ENCODE assay signal across 1 cellular context in genomic region chr3:32177702-32178198, GRCh38.
TF ChIP-seq lines count a peak whose summit lies in the region.

No MANE protein-coding gene starts in this region.

TF ChIP-seq in K562, 482 proteins besides CTCF, POLR2A, EP300 and RAD21 (continued from another document):
- TF ChIP-seq E4F1 (CRISPR knock-in tag; IDR thresholded peaks at IDR 0.05; ENCODE audit: borderline replicate concordance): no peak
- no peak for TF ChIP-seq TRIM28 (IDR thresholded peaks at IDR 0.05)
- TF ChIP-seq E2F3 (CRISPR knock-in tag; IDR thresholded peaks at IDR 0.05): no peak
- TF ChIP-seq ZNF707 (CRISPR knock-in tag; conservative IDR thresholded peaks at IDR 0.05): no peak
- TF ChIP-seq CHD2 (IDR thresholded peaks at IDR 0.05; ENCODE audit: low read depth, low read length): no peak
- no peak for TF ChIP-seq SAFB2 (IDR thresholded peaks at IDR 0.05; ENCODE audit: borderline replicate concordance, low read depth, low read length, severe bottlenecking)
- no peak for TF ChIP-seq CBX8 (IDR thresholded peaks at IDR 0.05; ENCODE audit: borderline replicate concordance, extremely low read depth, low read depth, low read length, poor library complexity, severe bottlenecking)
- no peak for TF ChIP-seq ATF7 (IDR thresholded peaks at IDR 0.05)
- TF ChIP-seq ZNF184 (CRISPR knock-in tag; IDR thresholded peaks at IDR 0.05): no peak
- no peak for TF ChIP-seq ZNF197 (CRISPR knock-in tag; IDR thresholded peaks at IDR 0.05; ENCODE audit: low read depth)
- TF ChIP-seq, protein P1, sequence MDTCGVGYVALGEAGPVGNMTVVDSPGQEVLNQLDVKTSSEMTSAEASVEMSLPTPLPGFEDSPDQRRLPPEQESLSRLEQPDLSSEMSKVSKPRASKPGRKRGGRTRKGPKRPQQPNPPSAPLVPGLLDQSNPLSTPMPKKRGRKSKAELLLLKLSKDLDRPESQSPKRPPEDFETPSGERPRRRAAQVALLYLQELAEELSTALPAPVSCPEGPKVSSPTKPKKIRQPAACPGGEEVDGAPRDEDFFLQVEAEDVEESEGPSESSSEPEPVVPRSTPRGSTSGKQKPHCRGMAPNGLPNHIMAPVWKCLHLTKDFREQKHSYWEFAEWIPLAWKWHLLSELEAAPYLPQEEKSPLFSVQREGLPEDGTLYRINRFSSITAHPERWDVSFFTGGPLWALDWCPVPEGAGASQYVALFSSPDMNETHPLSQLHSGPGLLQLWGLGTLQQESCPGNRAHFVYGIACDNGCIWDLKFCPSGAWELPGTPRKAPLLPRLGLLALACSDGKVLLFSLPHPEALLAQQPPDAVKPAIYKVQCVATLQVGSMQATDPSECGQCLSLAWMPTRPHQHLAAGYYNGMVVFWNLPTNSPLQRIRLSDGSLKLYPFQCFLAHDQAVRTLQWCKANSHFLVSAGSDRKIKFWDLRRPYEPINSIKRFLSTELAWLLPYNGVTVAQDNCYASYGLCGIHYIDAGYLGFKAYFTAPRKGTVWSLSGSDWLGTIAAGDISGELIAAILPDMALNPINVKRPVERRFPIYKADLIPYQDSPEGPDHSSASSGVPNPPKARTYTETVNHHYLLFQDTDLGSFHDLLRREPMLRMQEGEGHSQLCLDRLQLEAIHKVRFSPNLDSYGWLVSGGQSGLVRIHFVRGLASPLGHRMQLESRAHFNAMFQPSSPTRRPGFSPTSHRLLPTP (IDR thresholded peaks at IDR 0.05; ENCODE audit: borderline replicate concordance, extremely low read depth, insufficient read length): no peak
- TF ChIP-seq SMARCB1 (IDR thresholded peaks at IDR 0.05; ENCODE audit: insufficient read length, low read depth): no peak
- 0 out of 2 replicates have a peak, but pooled peaks have one; percentile 44 for TF ChIP-seq ETV1 (tag; conservative IDR thresholded peaks at IDR 0.05; ENCODE audit: low read depth)
- no peak for TF ChIP-seq ZC3H11A (IDR thresholded peaks at IDR 0.05; ENCODE audit: low read depth, low read length)
- no peak for TF ChIP-seq PURB (CRISPR knock-in tag; IDR thresholded peaks at IDR 0.05; ENCODE audit: low read depth)
- TF ChIP-seq POLR2AphosphoS2 (IDR thresholded peaks at IDR 0.05; ENCODE audit: low read length): no peak
- no peak for TF ChIP-seq PYGO2 (tag; IDR thresholded peaks at IDR 0.05)
- TF ChIP-seq MAFG (tag; conservative IDR thresholded peaks at IDR 0.05): peak; percentile 90
- peak; percentile 57 for TF ChIP-seq BHLHE40 (IDR thresholded peaks at IDR 0.05; ENCODE audit: low read length)
- TF ChIP-seq MED1 (CRISPR knock-in tag; IDR thresholded peaks at IDR 0.05; ENCODE audit: borderline replicate concordance): no peak
- TF ChIP-seq CLOCK (CRISPR knock-in tag; IDR thresholded peaks at IDR 0.05; ENCODE audit: borderline replicate concordance): no peak
- no peak for TF ChIP-seq SAP30 (IDR thresholded peaks at IDR 0.05; ENCODE audit: borderline replicate concordance, insufficient read depth, low read depth, low read length, poor library complexity, severe bottlenecking)
- TF ChIP-seq RBM34 (IDR thresholded peaks at IDR 0.05; ENCODE audit: borderline replicate concordance, insufficient read depth, low read length): no peak
- TF ChIP-seq ZNF143 (CRISPR knock-in tag; IDR thresholded peaks at IDR 0.05): no peak
- no peak for TF ChIP-seq FOXP4 (CRISPR knock-in tag; IDR thresholded peaks at IDR 0.05; ENCODE audit: borderline replicate concordance)
- no peak for TF ChIP-seq POLR2AphosphoS5 (IDR thresholded peaks at IDR 0.05; ENCODE audit: control insufficient read depth, insufficient read depth, low read depth, low read length)
- TF ChIP-seq, protein P2, sequence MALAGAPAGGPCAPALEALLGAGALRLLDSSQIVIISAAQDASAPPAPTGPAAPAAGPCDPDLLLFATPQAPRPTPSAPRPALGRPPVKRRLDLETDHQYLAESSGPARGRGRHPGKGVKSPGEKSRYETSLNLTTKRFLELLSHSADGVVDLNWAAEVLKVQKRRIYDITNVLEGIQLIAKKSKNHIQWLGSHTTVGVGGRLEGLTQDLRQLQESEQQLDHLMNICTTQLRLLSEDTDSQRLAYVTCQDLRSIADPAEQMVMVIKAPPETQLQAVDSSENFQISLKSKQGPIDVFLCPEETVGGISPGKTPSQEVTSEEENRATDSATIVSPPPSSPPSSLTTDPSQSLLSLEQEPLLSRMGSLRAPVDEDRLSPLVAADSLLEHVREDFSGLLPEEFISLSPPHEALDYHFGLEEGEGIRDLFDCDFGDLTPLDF (CRISPR knock-in tag; IDR thresholded peaks at IDR 0.05): no peak
- TF ChIP-seq ZNF316 (IDR thresholded peaks at IDR 0.05): peak; percentile 82
- TF ChIP-seq SIN3A (IDR thresholded peaks at IDR 0.05; ENCODE audit: borderline replicate concordance in 2 of 2, control insufficient read depth in 1 of 2, low read depth in 2 of 2, low read length in 2 of 2): no peak
- no peak for TF ChIP-seq AFF1 (IDR thresholded peaks at IDR 0.05; ENCODE audit: low read depth in 1 of 2, partially characterized antibody in 2 of 2)
- no peak for TF ChIP-seq HCFC1 (IDR thresholded peaks at IDR 0.05; ENCODE audit: low read depth, low read length)
- TF ChIP-seq HDAC1 (IDR thresholded peaks at IDR 0.05): no peak
- no peak for TF ChIP-seq GATAD2A (IDR thresholded peaks at IDR 0.05)
- no peak for TF ChIP-seq ILF3 (IDR thresholded peaks at IDR 0.05; ENCODE audit: borderline replicate concordance)
- no peak for TF ChIP-seq XRCC5 (IDR thresholded peaks at IDR 0.05; ENCODE audit: low read depth, low read length)
- TF ChIP-seq KLF16 (IDR thresholded peaks at IDR 0.05): peak; percentile 72; the same call in 1 of the 2 replicates
- TF ChIP-seq BCL6 (CRISPR knock-in tag; IDR thresholded peaks at IDR 0.05): no peak
TF ChIP-seq in K562: peak in this region for 30.
